ENCODE assay signal across 9 cellular contexts in the genomic region with DNA sequence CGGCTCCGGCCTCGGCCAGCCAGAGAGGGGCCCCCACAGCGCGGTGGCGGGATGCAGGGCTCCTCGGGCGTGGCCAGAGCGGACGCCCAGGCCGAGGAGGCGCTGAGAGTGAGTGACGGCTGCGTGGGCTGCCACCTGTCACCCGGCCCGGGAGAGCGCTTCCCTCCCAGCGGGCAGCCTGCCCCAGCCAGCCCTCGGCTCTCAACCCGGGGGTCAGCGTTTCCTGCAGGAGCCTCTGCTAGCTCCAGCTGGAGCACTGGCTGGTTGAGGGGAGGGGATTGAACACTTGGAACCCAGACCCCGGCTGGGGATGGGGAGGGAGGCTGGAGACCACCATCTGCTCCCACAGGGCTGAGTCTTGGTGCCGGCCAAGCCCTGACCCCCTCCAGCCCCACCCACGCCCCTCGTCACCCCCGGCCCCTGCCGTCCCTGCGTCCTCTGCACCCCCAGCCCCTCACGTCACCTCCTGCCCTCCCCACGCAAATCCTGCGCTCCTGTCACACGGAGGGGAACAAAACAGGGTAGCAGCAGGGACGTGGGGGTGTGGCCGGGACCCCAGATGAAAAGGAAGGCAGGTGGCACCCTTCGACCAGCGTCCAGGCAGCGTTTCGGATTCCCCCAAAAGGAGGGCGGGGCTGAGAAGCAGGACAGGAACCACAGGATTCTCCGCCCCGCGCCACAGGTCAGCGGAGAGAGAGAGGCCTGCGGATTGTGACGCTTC.
A peak's percentile ranks its signal among the peaks of the same experiment; 100 is the strongest.
DNase-seq lines count a peak whose midpoint lies in the region; ATAC-seq, FAIRE-seq and TF ChIP-seq lines count a peak whose summit lies in the region.
"Had no signal": no experiment of that assay in that cellular context is flagged by ENCODE, and none has a peak within 500 bp of the region (broad histone marks: within the 10 kb centered on the region; RNA-seq: fewer than 3 reads in every experiment).

No MANE protein-coding gene starts in this region.

- peaks cover 0 to 15% (median 7%) of the 10 kb centered on the region in 5 experiments for H3K9me3 Mint-ChIP-seq in brain
- H3K9me3 Mint-ChIP-seq in natural killer cell: no peaks in the 10 kb centered on the region

- TF ChIP-seq CTCF in brain (conservative IDR thresholded peaks at IDR 0.05): no peak
- TF ChIP-seq CTCF in natural killer cell (IDR thresholded peaks at IDR 0.05): no peak

- no peaks in the 10 kb centered on the region for H3K4me1 ChIP-seq in small intestine (ENCODE audit: control insufficient read depth in 2 of 2, insufficient read depth in 1 of 2, low read depth in 1 of 2, low read length in 1 of 2)

- intact Hi-C loops in natural killer cell (cut with micrococcal nuclease): loop anchor here (2.0 kb wide), 1 partner anchor 14 kb away; no protein-coding TSS in a partner anchor

- H3K9me3 ChIP-seq in MG63 (no peaks in the 10 kb centered on the region), small intestine (ENCODE audit: control insufficient read depth, low read depth) (no peaks in the 10 kb centered on the region)

- no peak overlapping the region for H3K27ac Mint-ChIP-seq in brain
- peak overlapping the region in 1 of 2 donors; percentile 72 for H3K27ac Mint-ChIP-seq in natural killer cell

- H3K4me3 Mint-ChIP-seq in brain (peak overlapping the region; percentile 50 to 79 (median 70)), natural killer cell (peak overlapping the region; percentile 90)

- H3K4me3 ChIP-seq in MG63: no peak overlapping the region
- H3K4me3 ChIP-seq in small intestine (ENCODE audit: low read depth in 1 of 2, low read length in 2 of 2): no peak overlapping the region

- H3K27me3 ChIP-seq in MG63 (peaks cover 30% of the 10 kb centered on the region), small intestine (ENCODE audit: control insufficient read depth in 2 of 2, insufficient read depth in 2 of 2, low read length in 2 of 2) (peaks cover 3 to 17% of the 10 kb centered on the region in 2 donors)

- H3K4me1 Mint-ChIP-seq in brain: peaks cover 13% of the 10 kb centered on the region
- H3K4me1 Mint-ChIP-seq in natural killer cell: peaks cover 19 to 31% of the 10 kb centered on the region in 2 donors

- 2 to 8% (median 6%) methylated on average over 30 to 45 of the region's 45 CpGs for WGBS in small intestine, 3 donors

- peak; percentile 59 for DNase-seq in stimulated activated CD4-positive, alpha-beta T cell treated with anti-CD3 and anti-CD28 coated beads, Interleukin-15, amount 100 ng/mL, for 24 hours
- DNase-seq in stimulated activated CD4-positive, alpha-beta T cell treated with anti-CD3 and anti-CD28 coated beads, Interleukin-1b, Interleukin-23, amount 100 ng/mL, for 48 hours: no peak
- DNase-seq in natural killer cell (peak; percentile 22), NCI-H446 treated with DMSO at 0.1 percent for 48 hours (lab: John Stamatoyannopoulos, UW) (no peak), MG63 (no peak), HUDEP-2 (lab: John Stamatoyannopoulos, UW; ENCODE audit: unreplicated experiment in 76 of 76) (no peak), small intestine (no peak)
- DNase-seq: DMS79 had no signal

- ATAC-seq in natural killer cell: peak in 2 of 3 donors; percentile 56 to 63

- H3K27me3 Mint-ChIP-seq in brain (peaks cover 80% of the 10 kb centered on the region), natural killer cell (ENCODE audit: low read depth in 2 of 2) (peaks cover 15 to 24% of the 10 kb centered on the region in 2 donors)

- no peak overlapping the region for H3K27ac ChIP-seq in small intestine (ENCODE audit: low read depth in 1 of 2, low read length in 1 of 2)

- H3K36me3 ChIP-seq in MG63 (no peaks in the 10 kb centered on the region), small intestine (ENCODE audit: control insufficient read depth in 2 of 2, insufficient read depth in 2 of 2, low read length in 2 of 2) (no peaks in the 10 kb centered on the region)

- FAIRE-seq in small intestine (lab: Jason Lieb, UNC): no peak

- H3K36me3 Mint-ChIP-seq in brain (no peaks in the 10 kb centered on the region), natural killer cell (no peaks in the 10 kb centered on the region)

Comparison
In these comparisons a context has a peak if more than half of its experiments do, and no peak if none do; other contexts are left out.
1. DNase-seq: peak in stimulated activated CD4-positive, alpha-beta T cell treated with anti-CD3 and anti-CD28 coated beads, Interleukin-15, amount 100 ng/mL, for 24 hours (single experiment) and natural killer cell (single experiment); none in stimulated activated CD4-positive, alpha-beta T cell treated with anti-CD3 and anti-CD28 coated beads, Interleukin-1b, Interleukin-23, amount 100 ng/mL, for 48 hours (single experiment), NCI-H446 treated with DMSO at 0.1 percent for 48 hours (single experiment), MG63 (single experiment), HUDEP-2 (0 of 76) and small intestine (single experiment).